Comparison of ENCODE assay signal across 28 cellular contexts in genomic region chr14:55840821-55841220, GRCh38.
"Had no signal": no experiment of that assay in that cellular context is flagged by ENCODE, and none has a peak within 500 bp of the region (broad histone marks: within the 10 kb centered on the region; RNA-seq: fewer than 3 reads in every experiment).

No MANE protein-coding gene starts in this region.

- H3K27me3 ChIP-seq: hepatocyte, pancreas, sigmoid colon, spleen, suprapubic skin, tibial artery, vagina had no signal

- H3K9me3 ChIP-seq: mucosa of descending colon, pancreas, prostate gland, sigmoid colon, suprapubic skin, thoracic aorta, tibial artery, vagina had no signal

- H3K79me2 ChIP-seq: hepatocyte had no signal

- H3K4me1 ChIP-seq: left ventricle myocardium inferior, pancreas, prostate gland, sigmoid colon, spleen, suprapubic skin, tibial artery, vagina had no signal

- DNase-seq: islet precursor cell; left ventricle myocardium inferior; midbrain; mucosa of descending colon; naive thymus-derived CD4-positive, alpha-beta T cell; nucleus accumbens; pancreas; posterior cingulate gyrus; retina; right cardiac atrium; sigmoid colon; small intestine; spleen; stimulated activated CD4-positive, alpha-beta T cell treated with anti-CD3 and anti-CD28 coated beads, Interleukin-4, amount 100 ng/mL, for 24 hours; stimulated activated naive CD4-positive, alpha-beta T cell; tibial artery had no signal

- H3K27ac Mint-ChIP-seq: memory B cell; naive thymus-derived CD4-positive, alpha-beta T cell; natural killer cell treated with Interleukin-12 subunit alpha and Interleukin-12 subunit beta and Interleukin-15 and Interleukin-18, amount 100 ng/mL, for 72 hours; stimulated activated effector memory CD8-positive, alpha-beta T cell treated with anti-CD3 and anti-CD28 coated beads, Interleukin-12 subunit alpha, Interleukin-12 subunit beta, amount 100 ng/mL, for 72 hours; stimulated activated naive CD8-positive, alpha-beta T cell treated with anti-CD3 and anti-CD28 coated beads, Interleukin-15, Interleukin-2, amounts not matched to agents 100 ng/mL and 50 ng/mL, for 24 hours; type B pancreatic cell had no signal

- H3K36me3 Mint-ChIP-seq: memory B cell; natural killer cell treated with Interleukin-12 subunit alpha and Interleukin-12 subunit beta and Interleukin-15 and Interleukin-18, amount 100 ng/mL, for 72 hours; stimulated activated effector memory CD8-positive, alpha-beta T cell treated with anti-CD3 and anti-CD28 coated beads, Interleukin-12 subunit alpha, Interleukin-12 subunit beta, amount 100 ng/mL, for 72 hours; type B pancreatic cell had no signal

- H2AFZ ChIP-seq: hepatocyte had no signal

- FAIRE-seq: pancreas, small intestine had no signal

- H3K4me3 Mint-ChIP-seq: memory B cell; naive thymus-derived CD4-positive, alpha-beta T cell; natural killer cell treated with Interleukin-12 subunit alpha and Interleukin-12 subunit beta and Interleukin-15 and Interleukin-18, amount 100 ng/mL, for 72 hours; neural crest cell; stimulated activated effector memory CD8-positive, alpha-beta T cell treated with anti-CD3 and anti-CD28 coated beads, Interleukin-12 subunit alpha, Interleukin-12 subunit beta, amount 100 ng/mL, for 72 hours; stimulated activated naive CD8-positive, alpha-beta T cell treated with anti-CD3 and anti-CD28 coated beads, Interleukin-15, Interleukin-2, amounts not matched to agents 100 ng/mL and 50 ng/mL, for 24 hours; type B pancreatic cell had no signal

- H3K27me3 Mint-ChIP-seq: natural killer cell treated with Interleukin-12 subunit alpha and Interleukin-12 subunit beta and Interleukin-15 and Interleukin-18, amount 100 ng/mL, for 72 hours; type B pancreatic cell had no signal

- H3K4me1 Mint-ChIP-seq: memory B cell; neural crest cell; stimulated activated effector memory CD8-positive, alpha-beta T cell treated with anti-CD3 and anti-CD28 coated beads, Interleukin-12 subunit alpha, Interleukin-12 subunit beta, amount 100 ng/mL, for 72 hours had no signal

- H3K36me3 ChIP-seq: left ventricle myocardium inferior, pancreas, prostate gland, sigmoid colon, spleen, suprapubic skin, thoracic aorta, tibial artery, vagina had no signal

- H3K4me3 ChIP-seq: hepatocyte, left ventricle myocardium inferior, lung, mucosa of descending colon, pancreas, prostate gland, sigmoid colon, spleen, suprapubic skin, thoracic aorta, tibial artery, vagina had no signal

- H3K9me3 Mint-ChIP-seq: stimulated activated effector memory CD8-positive, alpha-beta T cell treated with anti-CD3 and anti-CD28 coated beads, Interleukin-12 subunit alpha, Interleukin-12 subunit beta, amount 100 ng/mL, for 72 hours; stimulated activated naive CD8-positive, alpha-beta T cell treated with anti-CD3 and anti-CD28 coated beads, Interleukin-15, Interleukin-2, amounts not matched to agents 100 ng/mL and 50 ng/mL, for 24 hours had no signal

- H3K4me2 ChIP-seq: hepatocyte had no signal

- ATAC-seq: mucosa of descending colon; naive thymus-derived CD4-positive, alpha-beta T cell; natural killer cell treated with Interleukin-12 subunit alpha and Interleukin-12 subunit beta and Interleukin-15 and Interleukin-18, amount 100 ng/mL, for 72 hours; pancreas; right cardiac atrium; stimulated activated effector memory CD8-positive, alpha-beta T cell treated with anti-CD3 and anti-CD28 coated beads, Interleukin-12 subunit alpha, Interleukin-12 subunit beta, amount 100 ng/mL, for 72 hours had no signal

- H3K27ac ChIP-seq: hepatocyte, left ventricle myocardium inferior, pancreas, prostate gland, sigmoid colon, spleen, suprapubic skin, thoracic aorta, tibial artery, vagina had no signal
